Comparison of ENCODE assay signal across 1 cellular context in the genomic region with DNA sequence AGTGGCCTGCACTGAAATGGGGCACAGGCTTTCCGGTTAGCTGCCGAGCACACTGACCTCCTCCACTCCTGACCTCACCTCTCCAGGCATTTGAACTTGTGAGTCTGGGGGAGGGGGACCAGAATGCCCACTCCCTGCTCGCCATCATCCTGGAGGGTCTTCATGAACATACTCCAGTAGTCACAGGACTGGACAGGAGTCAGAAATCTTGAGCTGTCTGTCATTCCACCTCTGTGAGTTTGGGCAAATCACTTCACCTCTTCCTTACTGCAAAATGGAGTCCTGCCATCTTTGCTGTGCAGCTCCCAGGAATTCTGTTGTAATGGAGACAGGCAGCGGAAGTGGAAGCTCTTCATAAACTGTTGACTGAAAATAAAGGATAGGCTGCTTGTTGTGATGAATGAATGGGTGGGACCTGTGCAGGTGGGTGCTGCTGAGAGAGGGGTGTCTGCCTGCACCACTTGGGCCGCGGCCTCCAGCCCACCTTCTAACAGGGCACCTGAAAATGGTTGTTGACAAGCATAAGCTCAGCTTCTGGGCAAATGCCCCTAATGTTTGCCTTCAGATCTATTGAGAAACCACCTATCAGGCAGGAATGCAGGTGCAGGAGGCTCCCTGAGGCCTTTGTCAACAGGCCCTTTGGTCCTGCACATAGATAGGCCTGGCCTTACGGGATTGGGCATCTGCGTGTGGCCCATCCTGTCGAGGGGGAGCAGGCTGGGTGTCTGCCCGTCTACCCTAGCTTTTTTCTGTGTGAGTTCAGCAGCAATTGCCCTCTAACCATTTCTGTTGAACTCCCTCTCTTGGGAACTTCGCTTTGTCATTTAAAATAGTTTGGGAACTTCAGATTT.
TF ChIP-seq lines count a peak whose summit lies in the region.

No MANE protein-coding gene starts in this region.

TF ChIP-seq in HepG2, 621 proteins besides CTCF, POLR2A, EP300 and RAD21 (continued from another document and continues in another):
- TF ChIP-seq, protein P1, sequence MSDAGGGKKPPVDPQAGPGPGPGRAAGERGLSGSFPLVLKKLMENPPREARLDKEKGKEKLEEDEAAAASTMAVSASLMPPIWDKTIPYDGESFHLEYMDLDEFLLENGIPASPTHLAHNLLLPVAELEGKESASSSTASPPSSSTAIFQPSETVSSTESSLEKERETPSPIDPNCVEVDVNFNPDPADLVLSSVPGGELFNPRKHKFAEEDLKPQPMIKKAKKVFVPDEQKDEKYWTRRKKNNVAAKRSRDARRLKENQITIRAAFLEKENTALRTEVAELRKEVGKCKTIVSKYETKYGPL (CRISPR knock-in tag; IDR thresholded peaks at IDR 0.05) = no peak
- TF ChIP-seq ZNF644 (CRISPR knock-in tag; IDR thresholded peaks at IDR 0.05; ENCODE audit: low read depth) (peak; percentile 94), TP53 (CRISPR knock-in tag; conservative IDR thresholded peaks at IDR 0.05) (peak; percentile 81; the same call in 1 of the 2 replicates), ZNF792 (CRISPR knock-in tag; IDR thresholded peaks at IDR 0.05) (peak; percentile 94), ZNF549 (CRISPR knock-in tag; IDR thresholded peaks at IDR 0.05) (no peak), RARA (CRISPR knock-in tag; IDR thresholded peaks at IDR 0.05) (peak; percentile 96), ZMAT3 (CRISPR knock-in tag; conservative IDR thresholded peaks at IDR 0.05) (peak; percentile 94), ZNF3 (CRISPR knock-in tag; IDR thresholded peaks at IDR 0.05) (peak; percentile 66; the same call in 1 of the 2 replicates), SRSF1 (optimal IDR thresholded peaks at IDR 0.05; ENCODE audit: low read depth, low read length) (no peak), MATR3 (CRISPR knock-in tag; IDR thresholded peaks at IDR 0.05) (no peak), HOXA9 (CRISPR knock-in tag; IDR thresholded peaks at IDR 0.05; ENCODE audit: borderline replicate concordance) (no peak), HHEX (CRISPR knock-in tag; IDR thresholded peaks at IDR 0.05) (peak; percentile 87), ZNF224 (CRISPR knock-in tag; IDR thresholded peaks at IDR 0.05) (peak; percentile 96), ZKSCAN5 (CRISPR knock-in tag; IDR thresholded peaks at IDR 0.05) (peak; percentile 93), BRD4 (CRISPR knock-in tag; IDR thresholded peaks at IDR 0.05) (peak; percentile 99), SMYD3 (CRISPR knock-in tag; IDR thresholded peaks at IDR 0.05) (peak; percentile 96), ZNF7 (CRISPR knock-in tag; IDR thresholded peaks at IDR 0.05) (no peak), ZNF256 (CRISPR knock-in tag; conservative IDR thresholded peaks at IDR 0.05) (no peak), ATF7 (IDR thresholded peaks at IDR 0.05) (no peak), ATF7 (CRISPR knock-in tag; IDR thresholded peaks at IDR 0.05) (peak; percentile 83), TSC22D2 (CRISPR knock-in tag; IDR thresholded peaks at IDR 0.05; ENCODE audit: borderline replicate concordance) (peak; percentile 66), JARID2 (CRISPR knock-in tag; IDR thresholded peaks at IDR 0.05; ENCODE audit: insufficient replicate concordance) (no peak), ETV5 (CRISPR knock-in tag; IDR thresholded peaks at IDR 0.05; ENCODE audit: borderline replicate concordance) (peak; percentile 94), KLF6 (CRISPR knock-in tag; IDR thresholded peaks at IDR 0.05) (peak; percentile 59; the same call in 1 of the 2 replicates), ZNF101 (CRISPR knock-in tag; IDR thresholded peaks at IDR 0.05; ENCODE audit: borderline replicate concordance, low read depth) (peak; percentile 72; the same call in 1 of the 2 replicates)
- TF ChIP-seq, protein P2, sequence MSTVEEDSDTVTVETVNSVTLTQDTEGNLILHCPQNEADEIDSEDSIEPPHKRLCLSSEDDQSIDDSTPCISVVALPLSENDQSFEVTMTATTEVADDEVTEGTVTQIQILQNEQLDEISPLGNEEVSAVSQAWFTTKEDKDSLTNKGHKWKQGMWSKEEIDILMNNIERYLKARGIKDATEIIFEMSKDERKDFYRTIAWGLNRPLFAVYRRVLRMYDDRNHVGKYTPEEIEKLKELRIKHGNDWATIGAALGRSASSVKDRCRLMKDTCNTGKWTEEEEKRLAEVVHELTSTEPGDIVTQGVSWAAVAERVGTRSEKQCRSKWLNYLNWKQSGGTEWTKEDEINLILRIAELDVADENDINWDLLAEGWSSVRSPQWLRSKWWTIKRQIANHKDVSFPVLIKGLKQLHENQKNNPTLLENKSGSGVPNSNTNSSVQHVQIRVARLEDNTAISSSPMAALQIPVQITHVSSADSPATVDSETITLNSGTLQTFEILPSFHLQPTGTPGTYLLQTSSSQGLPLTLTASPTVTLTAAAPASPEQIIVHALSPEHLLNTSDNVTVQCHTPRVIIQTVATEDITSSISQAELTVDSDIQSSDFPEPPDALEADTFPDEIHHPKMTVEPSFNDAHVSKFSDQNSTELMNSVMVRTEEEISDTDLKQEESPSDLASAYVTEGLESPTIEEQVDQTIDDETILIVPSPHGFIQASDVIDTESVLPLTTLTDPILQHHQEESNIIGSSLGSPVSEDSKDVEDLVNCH (CRISPR knock-in tag; IDR thresholded peaks at IDR 0.05) = no peak
- TF ChIP-seq, protein P3, sequence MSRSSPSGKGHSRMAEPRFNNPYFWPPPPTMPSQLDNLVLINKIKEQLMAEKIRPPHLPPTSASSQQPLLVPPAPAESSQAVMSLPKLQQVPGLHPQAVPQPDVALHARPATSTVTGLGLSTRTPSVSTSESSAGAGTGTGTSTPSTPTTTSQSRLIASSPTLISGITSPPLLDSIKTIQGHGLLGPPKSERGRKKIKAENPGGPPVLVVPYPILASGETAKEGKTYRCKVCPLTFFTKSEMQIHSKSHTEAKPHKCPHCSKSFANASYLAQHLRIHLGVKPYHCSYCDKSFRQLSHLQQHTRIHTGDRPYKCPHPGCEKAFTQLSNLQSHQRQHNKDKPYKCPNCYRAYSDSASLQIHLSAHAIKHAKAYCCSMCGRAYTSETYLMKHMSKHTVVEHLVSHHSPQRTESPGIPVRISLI (CRISPR knock-in tag; IDR thresholded peaks at IDR 0.05; ENCODE audit: borderline replicate concordance) = peak; percentile 92
- TF ChIP-seq, protein P4, sequence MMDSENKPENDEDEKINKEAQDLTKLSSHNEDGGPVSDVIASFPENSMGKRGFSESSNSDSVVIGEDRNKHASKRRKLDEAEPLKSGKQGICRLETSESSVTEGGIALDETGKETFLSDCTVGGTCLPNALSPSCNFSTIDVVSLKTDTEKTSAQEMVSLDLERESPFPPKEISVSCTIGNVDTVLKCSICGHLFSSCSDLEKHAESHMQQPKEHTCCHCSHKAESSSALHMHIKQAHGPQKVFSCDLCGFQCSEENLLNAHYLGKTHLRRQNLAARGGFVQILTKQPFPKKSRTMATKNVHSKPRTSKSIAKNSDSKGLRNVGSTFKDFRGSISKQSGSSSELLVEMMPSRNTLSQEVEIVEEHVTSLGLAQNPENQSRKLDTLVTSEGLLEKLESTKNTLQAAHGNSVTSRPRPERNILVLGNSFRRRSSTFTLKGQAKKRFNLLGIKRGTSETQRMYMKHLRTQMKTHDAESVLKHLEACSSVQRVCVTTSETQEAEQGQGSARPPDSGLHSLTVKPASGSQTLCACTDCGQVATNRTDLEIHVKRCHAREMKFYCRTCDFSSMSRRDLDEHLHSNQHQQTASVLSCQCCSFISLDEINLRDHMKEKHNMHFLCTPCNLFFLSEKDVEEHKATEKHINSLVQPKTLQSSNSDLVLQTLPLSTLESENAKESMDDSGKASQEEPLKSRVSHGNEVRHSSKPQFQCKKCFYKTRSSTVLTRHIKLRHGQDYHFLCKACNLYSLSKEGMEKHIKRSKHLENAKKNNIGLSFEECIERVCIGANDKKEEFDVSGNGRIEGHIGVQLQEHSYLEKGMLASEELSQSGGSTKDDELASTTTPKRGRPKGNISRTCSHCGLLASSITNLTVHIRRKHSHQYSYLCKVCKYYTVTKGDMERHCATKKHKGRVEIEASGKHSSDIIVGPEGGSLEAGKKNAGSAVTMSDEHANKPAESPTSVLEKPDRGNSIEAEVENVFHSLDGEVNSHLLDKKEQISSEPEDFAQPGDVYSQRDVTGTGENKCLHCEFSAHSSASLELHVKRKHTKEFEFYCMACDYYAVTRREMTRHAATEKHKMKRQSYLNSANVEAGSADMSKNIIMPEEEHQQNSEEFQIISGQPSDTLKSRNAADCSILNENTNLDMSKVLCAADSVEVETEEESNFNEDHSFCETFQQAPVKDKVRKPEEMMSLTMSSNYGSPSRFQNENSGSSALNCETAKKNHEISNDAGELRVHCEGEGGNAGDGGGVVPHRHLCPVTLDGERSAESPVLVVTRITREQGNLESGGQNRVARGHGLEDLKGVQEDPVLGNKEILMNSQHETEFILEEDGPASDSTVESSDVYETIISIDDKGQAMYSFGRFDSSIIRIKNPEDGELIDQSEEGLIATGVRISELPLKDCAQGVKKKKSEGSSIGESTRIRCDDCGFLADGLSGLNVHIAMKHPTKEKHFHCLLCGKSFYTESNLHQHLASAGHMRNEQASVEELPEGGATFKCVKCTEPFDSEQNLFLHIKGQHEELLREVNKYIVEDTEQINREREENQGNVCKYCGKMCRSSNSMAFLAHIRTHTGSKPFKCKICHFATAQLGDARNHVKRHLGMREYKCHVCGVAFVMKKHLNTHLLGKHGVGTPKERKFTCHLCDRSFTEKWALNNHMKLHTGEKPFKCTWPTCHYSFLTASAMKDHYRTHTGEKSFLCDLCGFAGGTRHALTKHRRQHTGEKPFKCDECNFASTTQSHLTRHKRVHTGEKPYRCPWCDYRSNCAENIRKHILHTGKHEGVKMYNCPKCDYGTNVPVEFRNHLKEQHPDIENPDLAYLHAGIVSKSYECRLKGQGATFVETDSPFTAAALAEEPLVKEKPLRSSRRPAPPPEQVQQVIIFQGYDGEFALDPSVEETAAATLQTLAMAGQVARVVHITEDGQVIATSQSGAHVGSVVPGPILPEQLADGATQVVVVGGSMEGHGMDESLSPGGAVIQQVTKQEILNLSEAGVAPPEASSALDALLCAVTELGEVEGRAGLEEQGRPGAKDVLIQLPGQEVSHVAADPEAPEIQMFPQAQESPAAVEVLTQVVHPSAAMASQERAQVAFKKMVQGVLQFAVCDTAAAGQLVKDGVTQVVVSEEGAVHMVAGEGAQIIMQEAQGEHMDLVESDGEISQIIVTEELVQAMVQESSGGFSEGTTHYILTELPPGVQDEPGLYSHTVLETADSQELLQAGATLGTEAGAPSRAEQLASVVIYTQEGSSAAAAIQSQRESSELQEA (CRISPR knock-in tag; IDR thresholded peaks at IDR 0.05; ENCODE audit: not compliant biosample characterization) = no peak
- TF ChIP-seq, protein P5, sequence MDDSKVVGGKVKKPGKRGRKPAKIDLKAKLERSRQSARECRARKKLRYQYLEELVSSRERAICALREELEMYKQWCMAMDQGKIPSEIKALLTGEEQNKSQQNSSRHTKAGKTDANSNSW (CRISPR knock-in tag; IDR thresholded peaks at IDR 0.05; ENCODE audit: borderline replicate concordance) = no peak
- TF ChIP-seq, protein P6, sequence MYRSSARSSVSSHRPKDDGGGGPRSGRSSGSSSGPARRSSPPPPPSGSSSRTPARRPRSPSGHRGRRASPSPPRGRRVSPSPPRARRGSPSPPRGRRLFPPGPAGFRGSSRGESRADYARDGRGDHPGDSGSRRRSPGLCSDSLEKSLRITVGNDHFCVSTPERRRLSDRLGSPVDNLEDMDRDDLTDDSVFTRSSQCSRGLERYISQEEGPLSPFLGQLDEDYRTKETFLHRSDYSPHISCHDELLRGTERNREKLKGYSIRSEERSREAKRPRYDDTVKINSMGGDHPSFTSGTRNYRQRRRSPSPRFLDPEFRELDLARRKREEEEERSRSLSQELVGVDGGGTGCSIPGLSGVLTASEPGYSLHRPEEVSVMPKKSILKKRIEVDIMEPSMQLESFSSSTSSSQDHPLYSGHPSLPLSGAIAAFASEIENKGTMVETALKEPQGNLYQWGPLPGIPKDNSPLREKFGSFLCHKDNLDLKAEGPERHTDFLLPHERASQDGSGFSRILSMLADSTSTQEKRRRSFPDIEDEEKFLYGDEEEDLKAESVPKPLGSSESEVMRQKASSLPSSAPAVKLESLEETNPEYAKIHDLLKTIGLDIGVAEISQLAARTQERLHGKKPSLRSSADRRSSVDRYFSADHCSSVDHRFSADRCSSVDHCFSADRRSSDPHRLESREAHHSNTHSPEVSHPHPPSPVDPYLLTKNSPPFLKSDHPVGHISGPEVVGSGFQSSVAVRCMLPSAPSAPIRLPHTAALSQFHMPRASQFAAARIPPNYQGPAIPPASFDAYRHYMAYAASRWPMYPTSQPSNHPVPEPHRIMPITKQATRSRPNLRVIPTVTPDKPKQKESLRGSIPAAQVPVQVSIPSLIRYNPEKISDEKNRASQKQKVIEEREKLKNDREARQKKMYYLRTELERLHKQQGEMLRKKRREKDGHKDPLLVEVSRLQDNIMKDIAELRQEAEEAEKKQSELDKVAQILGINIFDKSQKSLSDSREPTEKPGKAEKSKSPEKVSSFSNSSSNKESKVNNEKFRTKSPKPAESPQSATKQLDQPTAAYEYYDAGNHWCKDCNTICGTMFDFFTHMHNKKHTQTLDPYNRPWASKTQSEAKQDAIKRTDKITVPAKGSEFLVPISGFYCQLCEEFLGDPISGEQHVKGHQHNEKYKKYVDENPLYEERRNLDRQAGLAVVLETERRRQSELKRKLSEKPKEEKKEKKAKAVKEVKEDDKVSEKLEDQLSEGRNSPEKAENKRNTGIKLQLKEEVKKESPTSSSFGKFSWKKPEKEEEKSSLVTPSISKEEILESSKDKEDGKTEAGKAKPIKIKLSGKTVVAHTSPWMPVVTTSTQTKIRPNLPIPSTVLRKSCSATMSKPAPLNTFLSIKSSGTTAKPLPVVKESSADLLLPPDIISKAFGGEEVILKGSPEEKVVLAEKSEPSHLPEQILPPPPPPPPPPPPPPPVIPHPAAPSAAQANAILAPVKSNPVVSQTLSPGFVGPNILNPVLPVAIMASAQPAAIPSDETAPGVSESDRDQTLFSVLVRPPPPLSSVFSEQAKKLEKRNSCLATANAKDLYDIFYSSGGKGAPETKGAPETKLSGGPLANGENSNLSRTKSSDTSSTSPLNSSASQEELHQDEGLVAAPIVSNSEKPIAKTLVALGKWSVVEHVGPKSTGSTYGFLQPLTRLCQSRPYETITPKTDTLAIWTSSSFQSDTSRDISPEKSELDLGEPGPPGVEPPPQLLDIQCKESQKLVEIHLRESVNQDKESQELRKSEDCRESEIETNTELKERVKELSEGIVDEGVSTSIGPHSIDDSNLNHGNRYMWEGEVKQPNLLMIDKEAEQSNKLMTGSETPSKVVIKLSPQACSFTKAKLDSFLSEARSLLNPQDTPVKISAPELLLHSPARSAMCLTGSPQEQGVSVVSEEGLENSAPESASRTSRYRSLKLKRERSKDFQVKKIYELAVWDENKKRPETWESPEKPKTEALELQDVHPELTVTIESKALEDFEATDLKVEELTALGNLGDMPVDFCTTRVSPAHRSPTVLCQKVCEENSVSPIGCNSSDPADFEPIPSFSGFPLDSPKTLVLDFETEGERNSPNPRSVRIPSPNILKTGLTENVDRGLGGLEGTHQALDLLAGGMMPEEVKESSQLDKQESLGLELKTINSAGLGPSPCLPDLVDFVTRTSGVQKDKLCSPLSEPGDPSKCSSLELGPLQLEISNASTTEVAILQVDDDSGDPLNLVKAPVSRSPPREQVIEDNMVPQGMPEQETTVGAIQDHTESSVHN (CRISPR knock-in tag; IDR thresholded peaks at IDR 0.05) = no peak
- TF ChIP-seq, protein P7, sequence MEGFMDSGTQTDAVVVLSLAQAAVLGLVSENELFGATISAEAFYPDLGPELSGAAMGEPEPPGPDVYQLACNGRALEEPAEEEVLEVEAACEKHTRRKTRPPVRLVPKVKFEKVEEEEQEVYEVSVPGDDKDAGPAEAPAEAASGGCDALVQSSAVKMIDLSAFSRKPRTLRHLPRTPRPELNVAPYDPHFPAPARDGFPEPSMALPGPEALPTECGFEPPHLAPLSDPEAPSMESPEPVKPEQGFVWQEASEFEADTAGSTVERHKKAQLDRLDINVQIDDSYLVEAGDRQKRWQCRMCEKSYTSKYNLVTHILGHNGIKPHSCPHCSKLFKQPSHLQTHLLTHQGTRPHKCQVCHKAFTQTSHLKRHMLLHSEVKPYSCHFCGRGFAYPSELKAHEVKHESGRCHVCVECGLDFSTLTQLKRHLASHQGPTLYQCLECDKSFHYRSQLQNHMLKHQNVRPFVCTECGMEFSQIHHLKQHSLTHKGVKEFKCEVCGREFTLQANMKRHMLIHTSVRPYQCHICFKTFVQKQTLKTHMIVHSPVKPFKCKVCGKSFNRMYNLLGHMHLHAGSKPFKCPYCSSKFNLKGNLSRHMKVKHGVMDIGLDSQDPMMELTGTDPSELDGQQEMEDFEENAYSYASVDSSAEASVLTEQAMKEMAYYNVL (CRISPR knock-in tag; IDR thresholded peaks at IDR 0.05; ENCODE audit: borderline replicate concordance) = peak; percentile 94
